Comparison of ENCODE assay signal across 21 cellular contexts in genomic region chr22:28025866-28026575, GRCh38.
DNase-seq lines count a peak whose midpoint lies in the region; ATAC-seq and TF ChIP-seq lines count a peak whose summit lies in the region.
"Had no signal": no experiment of that assay in that cellular context is flagged by ENCODE, and none has a peak within 500 bp of the region (broad histone marks: within the 10 kb centered on the region; RNA-seq: fewer than 3 reads in every experiment).

No MANE protein-coding gene starts in this region.

- H3K27ac ChIP-seq in colonic mucosa (no peak overlapping the region), testis (no peak overlapping the region)
- H3K27ac ChIP-seq: BLaER1, HL-60, Peyer's patch had no signal

- no peak overlapping the region for H3K4me3 ChIP-seq in colonic mucosa
- no peak overlapping the region for H3K4me3 ChIP-seq in testis
- H3K4me3 ChIP-seq: BLaER1, GM12878, Peyer's patch had no signal

- CTCF ChIA-PET in activated CD4-positive, alpha-beta memory T cell treated with anti-CD3 and anti-CD28 coated beads, Interleukin-2, amount 10 ng/mL, durations not matched to agents 7 days and 5 days (lab: Charles Lee): no interaction called here
- CTCF ChIA-PET in activated CD4-positive, alpha-beta memory T cell treated with anti-CD3 and anti-CD28 coated beads for 36 hours (lab: Charles Lee): interaction anchor here (0.6 kb wide), 1 partner anchor 569 kb away, joined by 3 read pairs; no protein-coding TSS in a partner anchor

- POLR2A ChIA-PET in activated CD4-positive, alpha-beta memory T cell treated with anti-CD3 and anti-CD28 coated beads, Interleukin-2, amount 10 ng/mL, durations not matched to agents 7 days and 5 days (lab: Charles Lee): no interaction called here
- POLR2A ChIA-PET in activated CD4-positive, alpha-beta memory T cell treated with anti-CD3 and anti-CD28 coated beads for 36 hours (lab: Charles Lee): no interaction called here

- 91 to 92% methylated on average over 9 to 12 of the region's 12 CpGs for WGBS in testis, 2 donors

- no peak overlapping the region for H3K9ac ChIP-seq in colonic mucosa (ENCODE audit: low read depth in 2 of 2, low read length in 2 of 2)
- H3K9ac ChIP-seq: BLaER1 had no signal

- TF ChIP-seq CTCF in colonic mucosa (IDR thresholded peaks at IDR 0.05) (no peak), omental fat pad (IDR thresholded peaks at IDR 0.05) (no peak), testis (IDR thresholded peaks at IDR 0.05) (no peak), glutamatergic neuron (IDR thresholded peaks at IDR 0.05; ENCODE audit: partially characterized antibody, unreplicated experiment) (no peak)

- no peaks in the 10 kb centered on the region for H3K36me3 Mint-ChIP-seq in activated CD4-positive, alpha-beta memory T cell treated with anti-CD3 and anti-CD28 coated beads, Interleukin-2, amount 10 ng/mL, durations not matched to agents 7 days and 5 days (ENCODE audit: low read depth)
- no peaks in the 10 kb centered on the region for H3K36me3 Mint-ChIP-seq in activated CD4-positive, alpha-beta memory T cell treated with anti-CD3 and anti-CD28 coated beads for 36 hours
- no peaks in the 10 kb centered on the region for H3K36me3 Mint-ChIP-seq in glutamatergic neuron (ENCODE audit: unreplicated experiment)
- H3K36me3 Mint-ChIP-seq: CD8-positive, alpha-beta T cell; IgD-negative memory B cell had no signal

- intact Hi-C loops in activated CD4-positive, alpha-beta memory T cell treated with anti-CD3 and anti-CD28 coated beads for 36 hours (cut with micrococcal nuclease): no loop called here
- intact Hi-C loops in colonic mucosa (cut with DNase I) (no loop called here), testis (cut with DNase I; ENCODE audit: low total_unique reads) (no loop called here)

- H3K27ac Mint-ChIP-seq in activated CD4-positive, alpha-beta memory T cell treated with anti-CD3 and anti-CD28 coated beads, Interleukin-2, amount 10 ng/mL, durations not matched to agents 7 days and 5 days: no peak overlapping the region
- H3K27ac Mint-ChIP-seq in activated CD4-positive, alpha-beta memory T cell treated with anti-CD3 and anti-CD28 coated beads for 36 hours: no peak overlapping the region
- H3K27ac Mint-ChIP-seq in glutamatergic neuron (ENCODE audit: unreplicated experiment): no peak overlapping the region
- H3K27ac Mint-ChIP-seq: CD8-positive, alpha-beta T cell; IgD-negative memory B cell had no signal

- H3K27me3 Mint-ChIP-seq in activated CD4-positive, alpha-beta memory T cell treated with anti-CD3 and anti-CD28 coated beads, Interleukin-2, amount 10 ng/mL, durations not matched to agents 7 days and 5 days: no peaks in the 10 kb centered on the region
- no peaks in the 10 kb centered on the region for H3K27me3 Mint-ChIP-seq in activated CD4-positive, alpha-beta memory T cell treated with anti-CD3 and anti-CD28 coated beads for 36 hours
- H3K27me3 Mint-ChIP-seq in glutamatergic neuron (ENCODE audit: unreplicated experiment): peaks cover 11% of the 10 kb centered on the region
- H3K27me3 Mint-ChIP-seq: IgD-negative memory B cell had no signal

- ATAC-seq in omental fat pad (ENCODE audit: low FRiP score): no peak
- ATAC-seq: CD8-positive, alpha-beta T cell; GM12878 had no signal

- no peaks in the 10 kb centered on the region for H3K4me1 Mint-ChIP-seq in activated CD4-positive, alpha-beta memory T cell treated with anti-CD3 and anti-CD28 coated beads, Interleukin-2, amount 10 ng/mL, durations not matched to agents 7 days and 5 days
- H3K4me1 Mint-ChIP-seq in activated CD4-positive, alpha-beta memory T cell treated with anti-CD3 and anti-CD28 coated beads for 36 hours (ENCODE audit: low read depth): no peaks in the 10 kb centered on the region
- peaks cover 24% of the 10 kb centered on the region for H3K4me1 Mint-ChIP-seq in glutamatergic neuron (ENCODE audit: low read depth, unreplicated experiment)
- H3K4me1 Mint-ChIP-seq: IgD-negative memory B cell had no signal

- no peaks in the 10 kb centered on the region for H3K9me3 Mint-ChIP-seq in activated CD4-positive, alpha-beta memory T cell treated with anti-CD3 and anti-CD28 coated beads, Interleukin-2, amount 10 ng/mL, durations not matched to agents 7 days and 5 days
- H3K9me3 Mint-ChIP-seq in activated CD4-positive, alpha-beta memory T cell treated with anti-CD3 and anti-CD28 coated beads for 36 hours: no peaks in the 10 kb centered on the region
- H3K9me3 Mint-ChIP-seq in glutamatergic neuron (ENCODE audit: unreplicated experiment): peaks cover 10% of the 10 kb centered on the region
- H3K9me3 Mint-ChIP-seq: CD8-positive, alpha-beta T cell; IgD-negative memory B cell had no signal

- H3K4me1 ChIP-seq in colonic mucosa (no peaks in the 10 kb centered on the region), testis (peaks cover 10% of the 10 kb centered on the region)

- TF ChIP-seq POLR2A in testis (IDR thresholded peaks at IDR 0.05): no peak

- H3K9me3 ChIP-seq in colonic mucosa (no peaks in the 10 kb centered on the region), testis (no peaks in the 10 kb centered on the region)
- H3K9me3 ChIP-seq: BLaER1, Peyer's patch had no signal

- H3K27me3 ChIP-seq in colonic mucosa (no peaks in the 10 kb centered on the region), testis (no peaks in the 10 kb centered on the region)
- H3K27me3 ChIP-seq: BLaER1, Peyer's patch had no signal

- peak; percentile 12 for DNase-seq in activated CD4-positive, alpha-beta memory T cell treated with anti-CD3 and anti-CD28 coated beads, Interleukin-2, amount 10 ng/mL, durations not matched to agents 7 days and 5 days
- DNase-seq in activated CD4-positive, alpha-beta memory T cell treated with anti-CD3 and anti-CD28 coated beads for 36 hours: no peak
- DNase-seq in colonic mucosa (peak; percentile 10), omental fat pad (ENCODE audit: low spot score) (peak; percentile 7), testis (peak; percentile 7), GDM1 (lab: John Stamatoyannopoulos, UW) (no peak), glutamatergic neuron (no peak), 8988T (no peak)
- DNase-seq: DMS79 treated with DMSO at 0.1 percent for 48 hours, HCEC 1CT, NCI-H1105, NCI-H1694 treated with DMSO at 0.1 percent for 48 hours, NCI-H2107, NCI-H226, NCI-H524 treated with DMSO at 0.1 percent for 48 hours had no signal

- H3K36me3 ChIP-seq in colonic mucosa (no peaks in the 10 kb centered on the region), testis (ENCODE audit: low read depth, missing control alignments) (no peaks in the 10 kb centered on the region)
- H3K36me3 ChIP-seq: BLaER1 had no signal

- H3K4me3 Mint-ChIP-seq in activated CD4-positive, alpha-beta memory T cell treated with anti-CD3 and anti-CD28 coated beads, Interleukin-2, amount 10 ng/mL, durations not matched to agents 7 days and 5 days: no peak overlapping the region
- H3K4me3 Mint-ChIP-seq in activated CD4-positive, alpha-beta memory T cell treated with anti-CD3 and anti-CD28 coated beads for 36 hours: no peak overlapping the region
- no peak overlapping the region for H3K4me3 Mint-ChIP-seq in glutamatergic neuron (ENCODE audit: unreplicated experiment)
- H3K4me3 Mint-ChIP-seq: CD8-positive, alpha-beta T cell; IgD-negative memory B cell had no signal

Comparison
In these comparisons a context has a peak if more than half of its experiments do, and no peak if none do; other contexts are left out.
1. DNase-seq: peak in activated CD4-positive, alpha-beta memory T cell treated with anti-CD3 and anti-CD28 coated beads, Interleukin-2, amount 10 ng/mL, durations not matched to agents 7 days and 5 days (single experiment), colonic mucosa (single experiment), omental fat pad (single experiment) and testis (single experiment); none in activated CD4-positive, alpha-beta memory T cell treated with anti-CD3 and anti-CD28 coated beads for 36 hours (single experiment), GDM1 (single experiment), glutamatergic neuron (single experiment) and 8988T (single experiment).